ENCODE assay signal across 8 cellular contexts in genomic region chr6:111873178-111874029, GRCh38. TPM values are rescaled to one million over a fixed set of nuclear protein-coding genes. Genes with fewer than 3 reads are reported as not detected.
DNase-seq lines count a peak whose midpoint lies in the region; ATAC-seq and TF ChIP-seq lines count a peak whose summit lies in the region.

TSS of gene FYN (minus strand) at chr6:111873452. CDS start at chr6:111720051, 153,401 bp downstream.

- ATAC-seq in GM18907 (IDR thresholded peaks at IDR 0.05; ENCODE audit: unreplicated experiment): peak; percentile 99
- ATAC-seq in HG03175 (IDR thresholded peaks at IDR 0.05; ENCODE audit: unreplicated experiment): peak; percentile 97
- peak; percentile 94 for ATAC-seq in WTC11

- peak within 1 kb of the TSS; percentile 76 for H3K27ac Mint-ChIP-seq in WTC11
- H3K27ac Mint-ChIP-seq in immature natural killer cell: peak within 1 kb of the TSS; percentile 94 to 98 (median 96)

- no peak for TF ChIP-seq CTCF in WTC11 (IDR thresholded peaks at IDR 0.05)
- peak; percentile 48 for TF ChIP-seq CTCF in cardiac fibroblast (IDR thresholded peaks at IDR 0.05; ENCODE audit: low read depth, low read length)
- peak; percentile 47 to 79 (median 63) for TF ChIP-seq CTCF in spleen (IDR thresholded peaks at IDR 0.05 in 8 of 11, conservative IDR thresholded peaks at IDR 0.05 in 3 of 11)

- peaks cover 21% of the 10 kb centered on the region for H3K4me1 ChIP-seq in ACC112 (ENCODE audit: control insufficient read depth, insufficient read depth, low read length, unreplicated experiment)
- peaks cover 18 to 60% (median 45%) of the 10 kb centered on the region in 6 donors for H3K4me1 ChIP-seq in spleen

- peak within 1 kb of the TSS; percentile 91 for H2AFZ ChIP-seq in ACC112 (ENCODE audit: low read length, unreplicated experiment)

- H3K4me3 ChIP-seq in ACC112 (ENCODE audit: low read depth, low read length) (peak within 1 kb of the TSS; percentile 93), cardiac fibroblast (replicated peaks in 1 of 2; ENCODE audit: low read depth in 2 of 2, low read length in 2 of 2) (peak within 1 kb of the TSS; percentile 71 to 74), spleen (peak within 1 kb of the TSS; percentile 78 to 93 (median 86))

- peak; percentile 94 for DNase-seq in NCI-H226
- DNase-seq in WTC11 (ENCODE audit: low spot score): peak; percentile 99
- DNase-seq in cardiac fibroblast (ENCODE audit: low read depth in 2 of 2): peak; percentile 96 to 98
- DNase-seq in immature natural killer cell: peak; percentile 97
- DNase-seq in spleen: peak; percentile 99

- no peaks in the 10 kb centered on the region for H3K9me3 ChIP-seq in spleen

- H3K27me3 Mint-ChIP-seq in WTC11 (ENCODE audit: low read depth) (peaks cover 23% of the 10 kb centered on the region), immature natural killer cell (ENCODE audit: low read depth in 3 of 3) (peaks cover 8 to 19% (median 13%) of the 10 kb centered on the region in 3 donors)

- peak within 1 kb of the TSS; percentile 91 for H3K4me3 Mint-ChIP-seq in WTC11
- peak within 1 kb of the TSS; percentile 96 to 100 (median 99) for H3K4me3 Mint-ChIP-seq in immature natural killer cell

- H3K27me3 ChIP-seq in ACC112 (ENCODE audit: insufficient read depth, low read length) (no peaks in the 10 kb centered on the region), spleen (replicated peaks in 1 of 7) (peaks cover 0 to 8% (median 0%) of the 10 kb centered on the region in 7 donors)

- peaks cover 45% of the 10 kb centered on the region for H3K4me1 Mint-ChIP-seq in WTC11
- peaks cover 17 to 42% of the 10 kb centered on the region in 2 donors for H3K4me1 Mint-ChIP-seq in immature natural killer cell

- POLR2A ChIA-PET in WTC11 (lab: Charles Lee): interaction anchor here (0.9 to 2.0 kb wide), 4 partner anchors 16 to 111 kb away, joined by 3 to 4 read pairs (median 3); no protein-coding TSS in a partner anchor

- CTCF ChIA-PET in WTC11 (lab: Charles Lee): interaction anchor here (0.7 to 1.4 kb wide), 10 partner anchors 15 to 170 kb away, joined by 3 to 10 read pairs (median 3); no protein-coding TSS in a partner anchor

- 0 to 1% (median 0%) methylated on average over 24 to 75 of the region's 75 CpGs for WGBS in spleen, 5 donors

- no peaks in the 10 kb centered on the region for H3K36me3 Mint-ChIP-seq in WTC11
- peaks cover 3 to 6% (median 4%) of the 10 kb centered on the region in 3 donors for H3K36me3 Mint-ChIP-seq in immature natural killer cell

- intact Hi-C loops in spleen (cut with DNase I; ENCODE audit: low total_unique reads): loop anchor here (10.0 kb wide), 1 partner anchor 149 kb away; no protein-coding TSS in a partner anchor

- H3K27ac ChIP-seq in ACC112 (ENCODE audit: low read depth, low read length): peak within 1 kb of the TSS; percentile 63
- peak within 1 kb of the TSS; percentile 81 to 94 (median 89) for H3K27ac ChIP-seq in spleen

- no peaks in the 10 kb centered on the region for H3K9me3 Mint-ChIP-seq in WTC11
- no peaks in the 10 kb centered on the region for H3K9me3 Mint-ChIP-seq in immature natural killer cell

- peak in 2 of 3 donors; percentile 73 to 87 for TF ChIP-seq POLR2A in spleen (IDR thresholded peaks at IDR 0.05)

- no peaks in the 10 kb centered on the region for H3K36me3 ChIP-seq in ACC112 (ENCODE audit: insufficient read depth, low read length)
- no peaks in the 10 kb centered on the region for H3K36me3 ChIP-seq in spleen

- H3K79me2 ChIP-seq in ACC112 (ENCODE audit: control insufficient read depth, insufficient read depth, low read length, unreplicated experiment): peaks cover 43% of the 10 kb centered on the region

TF ChIP-seq in WTC11, 78 proteins besides CTCF, POLR2A, EP300 and RAD21:
- TF ChIP-seq E2F5 (CRISPR knock-in tag; IDR thresholded peaks at IDR 0.05) (peak; percentile 87), FOXP4 (CRISPR knock-in tag; IDR thresholded peaks at IDR 0.05) (peak; percentile 49; the same call in 1 of the 2 replicates), ZNF232 (CRISPR knock-in tag; IDR thresholded peaks at IDR 0.05) (0 out of 2 replicates have a peak, but pooled peaks have one; percentile 67), HMGXB4 (CRISPR knock-in tag; IDR thresholded peaks at IDR 0.05) (peak; percentile 75), NFYB (CRISPR knock-in tag; conservative IDR thresholded peaks at IDR 0.05; ENCODE audit: low read depth) (peak; percentile 97), PRRX2 (CRISPR knock-in tag; IDR thresholded peaks at IDR 0.05) (no peak), ZBTB43 (CRISPR knock-in tag; IDR thresholded peaks at IDR 0.05) (0 out of 2 replicates have a peak, but pooled peaks have one; percentile 21), ETV6 (CRISPR knock-in tag; IDR thresholded peaks at IDR 0.05) (0 out of 2 replicates have a peak, but pooled peaks have one; percentile 84), SP1 (CRISPR knock-in tag; conservative IDR thresholded peaks at IDR 0.05) (peak; percentile 98), NR3C1 (CRISPR knock-in tag; conservative IDR thresholded peaks at IDR 0.05; ENCODE audit: low read depth) (no peak), FOXK1 (CRISPR knock-in tag; IDR thresholded peaks at IDR 0.05) (peak; percentile 67; the same call in 1 of the 2 replicates), ZNF121 (CRISPR knock-in tag; IDR thresholded peaks at IDR 0.05) (no peak), GABPB1 (CRISPR knock-in tag; IDR thresholded peaks at IDR 0.05) (peak; percentile 65; the same call in 1 of the 2 replicates), OVOL2 (CRISPR knock-in tag; IDR thresholded peaks at IDR 0.05; ENCODE audit: borderline replicate concordance) (no peak)
- TF ChIP-seq, protein P1, sequence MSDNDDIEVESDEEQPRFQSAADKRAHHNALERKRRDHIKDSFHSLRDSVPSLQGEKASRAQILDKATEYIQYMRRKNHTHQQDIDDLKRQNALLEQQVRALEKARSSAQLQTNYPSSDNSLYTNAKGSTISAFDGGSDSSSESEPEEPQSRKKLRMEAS (CRISPR knock-in tag; IDR thresholded peaks at IDR 0.05): peak; percentile 73; the same call in 1 of the 2 replicates

RNA-seq across cellular contexts. Expression of gene FYN, which starts in this region (rescaled TPM):
- total RNA-seq in WTC11 (2021): 57.1 to 63.9 TPM (median 59.0 TPM) in 3 replicates
- polyA plus RNA-seq in immature natural killer cell: 100 to 1,000 TPM; 358 to 488 (median 414) TPM
- total RNA-seq in spleen: 100 to 1,000 TPM; 193 to 409 (median 227) TPM
- polyA plus RNA-seq in spleen: 10 to 100 TPM; 56.6 to 78.1 (median 65.6) TPM

Comparison
In these comparisons a context has a peak if more than half of its experiments do, and no peak if none do; other contexts are left out.
1. Peak in every context shown above with its lines: DNase-seq, ATAC-seq, H3K4me3 ChIP-seq and H3K27ac ChIP-seq.
2. RNA of gene FYN (polyA plus RNA-seq): 358 to 488 TPM in immature natural killer cell; 56.6 to 78.1 TPM in spleen; every median in the first group is over 4 times any median in the second.